Comparison of ENCODE assay signal across 23 cellular contexts in the genomic region with DNA sequence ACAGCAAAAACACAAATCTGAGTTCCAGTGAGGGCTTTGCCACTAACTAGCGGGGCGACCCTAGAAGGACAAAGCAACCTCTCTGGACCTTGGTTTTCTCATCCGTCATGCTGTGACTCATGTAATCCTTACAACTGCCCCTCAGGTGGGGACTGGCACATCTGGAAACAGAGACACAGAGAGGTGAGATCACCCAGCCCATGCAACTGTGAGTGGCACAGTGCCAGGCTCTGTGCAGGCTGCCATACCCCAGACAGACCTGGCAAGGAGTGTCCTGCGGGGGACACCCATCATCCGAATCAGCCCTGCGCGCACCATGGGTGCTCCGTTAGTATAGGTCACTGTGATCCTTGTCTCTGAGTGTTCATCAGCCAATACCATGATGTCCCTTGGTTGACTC.
"Had no signal": no experiment of that assay in that cellular context is flagged by ENCODE, and none has a peak within 500 bp of the region (broad histone marks: within the 10 kb centered on the region; RNA-seq: fewer than 3 reads in every experiment).

No MANE protein-coding gene starts in this region.

- H3K27me3 Mint-ChIP-seq: memory B cell; naive thymus-derived CD4-positive, alpha-beta T cell had no signal

- H3K4me3 ChIP-seq: cardiac muscle cell, esophagus squamous epithelium, right atrium auricular region, tibial nerve had no signal

- H3K36me3 ChIP-seq: cardiac muscle cell, esophagus squamous epithelium, right atrium auricular region had no signal

- H3K79me2 ChIP-seq: parathyroid adenoma had no signal

- H3K9ac ChIP-seq: parathyroid adenoma had no signal

- DNase-seq: activated CD4-positive, alpha-beta T cell treated with anti-CD3 and anti-CD28 coated beads for 4 hours; activated CD4-positive, alpha-beta T cell treated with anti-CD3 and anti-CD28 coated beads, Interleukin-2, amount 50 U/mL, for 4 hours; activated naive CD4-positive, alpha-beta T cell; activated T-cell treated with anti-CD3 and anti-CD28 coated beads for 4 hours; activated T-cell treated with anti-CD3 and anti-CD28 coated beads, Interleukin-2, amount 50 U/mL, for 72 hours; cerebellar nuclear complex; cortex of kidney; esophagus squamous epithelium; islet precursor cell; left colon; naive thymus-derived CD4-positive, alpha-beta T cell; stimulated activated CD4-positive, alpha-beta T cell treated with anti-CD3 and anti-CD28 coated beads, Interleukin-15, amount 100 ng/mL, for 24 hours; stimulated activated naive CD4-positive, alpha-beta T cell had no signal

- H3K27ac Mint-ChIP-seq: activated naive CD4-positive, alpha-beta T cell treated with anti-CD3 and anti-CD28 coated beads, Interleukin-2, amount 50 U/mL, for 72 hours; activated T-cell treated with anti-CD3 and anti-CD28 coated beads, Interleukin-2, amount 50 U/mL, for 72 hours; memory B cell; naive thymus-derived CD4-positive, alpha-beta T cell had no signal

- ATAC-seq: activated naive CD4-positive, alpha-beta T cell treated with anti-CD3 and anti-CD28 coated beads, Interleukin-2, amount 50 U/mL, for 72 hours; activated T-cell treated with anti-CD3 and anti-CD28 coated beads, Interleukin-2, amount 50 U/mL, for 72 hours; left colon; naive thymus-derived CD4-positive, alpha-beta T cell had no signal

- FAIRE-seq: frontal cortex, TTC549 had no signal

- H3K4me3 Mint-ChIP-seq: activated T-cell treated with anti-CD3 and anti-CD28 coated beads, Interleukin-2, amount 50 U/mL, for 72 hours; memory B cell; naive thymus-derived CD4-positive, alpha-beta T cell had no signal

- H3K27ac ChIP-seq: cardiac muscle cell, epithelial cell of prostate, esophagus squamous epithelium, parathyroid adenoma, VCaP had no signal

- H3K36me3 Mint-ChIP-seq: activated naive CD4-positive, alpha-beta T cell treated with anti-CD3 and anti-CD28 coated beads, Interleukin-2, amount 50 U/mL, for 72 hours; memory B cell; naive thymus-derived CD4-positive, alpha-beta T cell had no signal

- H3K27me3 ChIP-seq: cardiac muscle cell, esophagus squamous epithelium, right atrium auricular region, tibial nerve had no signal

- H3K9me3 Mint-ChIP-seq: activated naive CD4-positive, alpha-beta T cell treated with anti-CD3 and anti-CD28 coated beads, Interleukin-2, amount 50 U/mL, for 72 hours; activated T-cell treated with anti-CD3 and anti-CD28 coated beads, Interleukin-2, amount 50 U/mL, for 72 hours; memory B cell had no signal

- H3K9me3 ChIP-seq: esophagus squamous epithelium, right atrium auricular region, tibial nerve had no signal

- H2AFZ ChIP-seq: parathyroid adenoma had no signal

- H3K4me1 ChIP-seq: parathyroid adenoma had no signal
